1 cellular context compared by ENCODE assay signal in the genomic region with DNA sequence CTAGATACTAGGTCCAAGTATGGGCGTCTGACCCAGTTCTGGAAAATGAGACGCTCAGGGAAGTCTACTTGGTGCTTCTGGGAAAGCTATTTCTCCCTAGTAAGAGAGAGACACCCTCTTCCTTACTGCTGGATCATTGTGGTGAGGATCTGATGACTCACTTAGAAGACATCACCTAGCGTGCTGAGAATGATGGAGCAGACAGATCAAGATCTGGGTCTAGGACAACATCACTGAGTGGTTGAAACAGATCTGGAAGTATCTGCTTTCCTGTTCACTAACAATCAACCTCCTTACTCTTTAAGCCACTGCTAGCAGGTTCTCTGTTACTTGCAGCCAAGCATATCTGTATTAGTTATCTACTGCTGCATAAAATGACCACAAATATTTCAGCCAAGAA.
TF ChIP-seq lines count a peak whose summit lies in the region.

No MANE protein-coding gene starts in this region.

TF ChIP-seq in SK-N-SH, 30 proteins besides CTCF, POLR2A, EP300 and RAD21 (continued from another document):
- TF ChIP-seq RFX5 (IDR thresholded peaks at IDR 0.05; ENCODE audit: low read length) (no peak), NFIC (IDR thresholded peaks at IDR 0.05; ENCODE audit: borderline replicate concordance) (no peak), EZH2phosphoT487 (IDR thresholded peaks at IDR 0.05; ENCODE audit: borderline replicate concordance, low read depth) (no peak), POLR2AphosphoS5 (IDR thresholded peaks at IDR 0.05; ENCODE audit: low read depth, low read length) (no peak), YY1 (IDR thresholded peaks at IDR 0.05; ENCODE audit: low read depth) (no peak), NRF1 (IDR thresholded peaks at IDR 0.05; ENCODE audit: low read depth, low read length) (no peak), FOXJ3 (CRISPR knock-in tag; IDR thresholded peaks at IDR 0.05) (no peak), GABPA (IDR thresholded peaks at IDR 0.05; ENCODE audit: low read depth) (no peak), JUND (IDR thresholded peaks at IDR 0.05) (peak; percentile 19; the same call in 1 of the 2 replicates)
- TF ChIP-seq, protein P1, sequence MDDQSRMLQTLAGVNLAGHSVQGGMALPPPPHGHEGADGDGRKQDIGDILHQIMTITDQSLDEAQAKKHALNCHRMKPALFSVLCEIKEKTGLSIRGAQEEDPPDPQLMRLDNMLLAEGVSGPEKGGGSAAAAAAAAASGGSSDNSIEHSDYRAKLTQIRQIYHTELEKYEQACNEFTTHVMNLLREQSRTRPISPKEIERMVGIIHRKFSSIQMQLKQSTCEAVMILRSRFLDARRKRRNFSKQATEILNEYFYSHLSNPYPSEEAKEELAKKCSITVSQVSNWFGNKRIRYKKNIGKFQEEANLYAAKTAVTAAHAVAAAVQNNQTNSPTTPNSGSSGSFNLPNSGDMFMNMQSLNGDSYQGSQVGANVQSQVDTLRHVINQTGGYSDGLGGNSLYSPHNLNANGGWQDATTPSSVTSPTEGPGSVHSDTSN (IDR thresholded peaks at IDR 0.05): 0 out of 2 replicates have a peak, but pooled peaks have one; percentile 5
- TF ChIP-seq, protein P2, sequence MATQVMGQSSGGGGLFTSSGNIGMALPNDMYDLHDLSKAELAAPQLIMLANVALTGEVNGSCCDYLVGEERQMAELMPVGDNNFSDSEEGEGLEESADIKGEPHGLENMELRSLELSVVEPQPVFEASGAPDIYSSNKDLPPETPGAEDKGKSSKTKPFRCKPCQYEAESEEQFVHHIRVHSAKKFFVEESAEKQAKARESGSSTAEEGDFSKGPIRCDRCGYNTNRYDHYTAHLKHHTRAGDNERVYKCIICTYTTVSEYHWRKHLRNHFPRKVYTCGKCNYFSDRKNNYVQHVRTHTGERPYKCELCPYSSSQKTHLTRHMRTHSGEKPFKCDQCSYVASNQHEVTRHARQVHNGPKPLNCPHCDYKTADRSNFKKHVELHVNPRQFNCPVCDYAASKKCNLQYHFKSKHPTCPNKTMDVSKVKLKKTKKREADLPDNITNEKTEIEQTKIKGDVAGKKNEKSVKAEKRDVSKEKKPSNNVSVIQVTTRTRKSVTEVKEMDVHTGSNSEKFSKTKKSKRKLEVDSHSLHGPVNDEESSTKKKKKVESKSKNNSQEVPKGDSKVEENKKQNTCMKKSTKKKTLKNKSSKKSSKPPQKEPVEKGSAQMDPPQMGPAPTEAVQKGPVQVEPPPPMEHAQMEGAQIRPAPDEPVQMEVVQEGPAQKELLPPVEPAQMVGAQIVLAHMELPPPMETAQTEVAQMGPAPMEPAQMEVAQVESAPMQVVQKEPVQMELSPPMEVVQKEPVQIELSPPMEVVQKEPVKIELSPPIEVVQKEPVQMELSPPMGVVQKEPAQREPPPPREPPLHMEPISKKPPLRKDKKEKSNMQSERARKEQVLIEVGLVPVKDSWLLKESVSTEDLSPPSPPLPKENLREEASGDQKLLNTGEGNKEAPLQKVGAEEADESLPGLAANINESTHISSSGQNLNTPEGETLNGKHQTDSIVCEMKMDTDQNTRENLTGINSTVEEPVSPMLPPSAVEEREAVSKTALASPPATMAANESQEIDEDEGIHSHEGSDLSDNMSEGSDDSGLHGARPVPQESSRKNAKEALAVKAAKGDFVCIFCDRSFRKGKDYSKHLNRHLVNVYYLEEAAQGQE (IDR thresholded peaks at IDR 0.05; ENCODE audit: low read depth, low read length): no peak
- TF ChIP-seq, protein P3, sequence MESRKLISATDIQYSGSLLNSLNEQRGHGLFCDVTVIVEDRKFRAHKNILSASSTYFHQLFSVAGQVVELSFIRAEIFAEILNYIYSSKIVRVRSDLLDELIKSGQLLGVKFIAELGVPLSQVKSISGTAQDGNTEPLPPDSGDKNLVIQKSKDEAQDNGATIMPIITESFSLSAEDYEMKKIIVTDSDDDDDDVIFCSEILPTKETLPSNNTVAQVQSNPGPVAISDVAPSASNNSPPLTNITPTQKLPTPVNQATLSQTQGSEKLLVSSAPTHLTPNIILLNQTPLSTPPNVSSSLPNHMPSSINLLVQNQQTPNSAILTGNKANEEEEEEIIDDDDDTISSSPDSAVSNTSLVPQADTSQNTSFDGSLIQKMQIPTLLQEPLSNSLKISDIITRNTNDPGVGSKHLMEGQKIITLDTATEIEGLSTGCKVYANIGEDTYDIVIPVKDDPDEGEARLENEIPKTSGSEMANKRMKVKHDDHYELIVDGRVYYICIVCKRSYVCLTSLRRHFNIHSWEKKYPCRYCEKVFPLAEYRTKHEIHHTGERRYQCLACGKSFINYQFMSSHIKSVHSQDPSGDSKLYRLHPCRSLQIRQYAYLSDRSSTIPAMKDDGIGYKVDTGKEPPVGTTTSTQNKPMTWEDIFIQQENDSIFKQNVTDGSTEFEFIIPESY (IDR thresholded peaks at IDR 0.05; ENCODE audit: borderline replicate concordance, low read depth): no peak
